ENCODE assay signal across 8 cellular contexts in genomic region chr2:70947556-70948184, GRCh38. TPM values are rescaled to one million over a fixed set of nuclear protein-coding genes. Genes with fewer than 3 reads are reported as not detected.
DNase-seq lines count a peak whose midpoint lies in the region; ATAC-seq, FAIRE-seq and TF ChIP-seq lines count a peak whose summit lies in the region.

No MANE protein-coding gene starts in this region.

- no peak for TF ChIP-seq CTCF in AG04450 (IDR thresholded peaks at IDR 0.05; ENCODE audit: low read depth, low read length)

- peak; percentile 71 for FAIRE-seq in HTR-8/SVneo (lab: Jason Lieb, UNC)

- ATAC-seq in left lobe of liver, result no peak

- POLR2A ChIA-PET in AG04450 (lab: Yijun Ruan, JAX), result interaction anchor here (1.7 kb wide), 1 partner anchor 18 kb away, joined by 5 read pairs; no protein-coding TSS in a partner anchor

- no peaks in the 10 kb centered on the region for H3K9me3 ChIP-seq in AG04450 (ENCODE audit: control insufficient read depth, insufficient read depth, low read length)

- peak overlapping the region; percentile 54 for H3K4me3 ChIP-seq in AG04450 (ENCODE audit: low read depth, low read length)

- H3K36me3 Mint-ChIP-seq in activated T-helper 2 cell treated with anti-CD3 and anti-CD28 coated beads, Interferon-gamma antibody, Interleukin-2, Interleukin-4, amounts not matched to agents 10 μg/mL and 5 μg/mL and 100 μg/mL, durations not matched to agents 14 hours and 24 hours and 36 hours (ENCODE audit: low read depth), result no peaks in the 10 kb centered on the region

- no peaks in the 10 kb centered on the region for H3K9me3 Mint-ChIP-seq in activated T-helper 2 cell treated with anti-CD3 and anti-CD28 coated beads, Interferon-gamma antibody, Interleukin-2, Interleukin-4, amounts not matched to agents 10 μg/mL and 5 μg/mL and 100 μg/mL, durations not matched to agents 14 hours and 24 hours and 36 hours

- H3K27me3 Mint-ChIP-seq in activated T-helper 2 cell treated with anti-CD3 and anti-CD28 coated beads, Interferon-gamma antibody, Interleukin-2, Interleukin-4, amounts not matched to agents 10 μg/mL and 5 μg/mL and 100 μg/mL, durations not matched to agents 14 hours and 24 hours and 36 hours (ENCODE audit: low read depth), result peaks cover 22% of the 10 kb centered on the region

- peak overlapping the region; percentile 56 for H3K4me3 Mint-ChIP-seq in activated T-helper 2 cell treated with anti-CD3 and anti-CD28 coated beads, Interferon-gamma antibody, Interleukin-2, Interleukin-4, amounts not matched to agents 10 μg/mL and 5 μg/mL and 100 μg/mL, durations not matched to agents 14 hours and 24 hours and 36 hours (ENCODE audit: low read depth)

- peak overlapping the region; percentile 31 for H3K27ac ChIP-seq in AG04450 (ENCODE audit: low read depth, low read length)

- H3K4me1 Mint-ChIP-seq in activated T-helper 2 cell treated with anti-CD3 and anti-CD28 coated beads, Interferon-gamma antibody, Interleukin-2, Interleukin-4, amounts not matched to agents 10 μg/mL and 5 μg/mL and 100 μg/mL, durations not matched to agents 14 hours and 24 hours and 36 hours (ENCODE audit: low read depth), result peaks cover 15% of the 10 kb centered on the region

- CTCF ChIA-PET in AG04450 (lab: Charles Lee), result interaction anchor here (0.5 to 3.9 kb wide), 42 partner anchors 9 to 645 kb away, joined by 3 to 205 read pairs (median 5); partner anchors contain the start of genes ATP6V1B1, CD207 and FAM136A

- no peak overlapping the region for H3K27ac Mint-ChIP-seq in activated T-helper 2 cell treated with anti-CD3 and anti-CD28 coated beads, Interferon-gamma antibody, Interleukin-2, Interleukin-4, amounts not matched to agents 10 μg/mL and 5 μg/mL and 100 μg/mL, durations not matched to agents 14 hours and 24 hours and 36 hours

- intact Hi-C loops in activated T-helper 2 cell treated with anti-CD3 and anti-CD28 coated beads, Interferon-gamma antibody, Interleukin-2, Interleukin-4, amounts not matched to agents 10 μg/mL and 5 μg/mL and 100 μg/mL, durations not matched to agents 14 hours and 24 hours and 36 hours (cut with micrococcal nuclease), result loop anchor here (1.0 to 10.0 kb wide), 4 partner anchors 77 to 293 kb away; no protein-coding TSS in a partner anchor

- no peaks in the 10 kb centered on the region for H3K27me3 ChIP-seq in AG04450 (ENCODE audit: control insufficient read depth, insufficient read depth, low read length)

- DNase-seq in AG04450 (ENCODE audit: low read depth, low spot score) (peak; percentile 20), HTR-8/SVneo (ENCODE audit: insufficient read length, low spot score) (peak; percentile 42), left lobe of liver (ENCODE audit: low spot score) (peak; percentile 37), germinal center (ENCODE audit: low spot score) (no peak), MV-4-11 (lab: John Stamatoyannopoulos, UW) (no peak), NCI-H2107 treated with DMSO at 0.1 percent for 48 hours (lab: John Stamatoyannopoulos, UW; ENCODE audit: unreplicated experiment) (no peak)
- DNase-seq in activated T-helper 2 cell treated with anti-CD3 and anti-CD28 coated beads, Interferon-gamma antibody, Interleukin-2, Interleukin-4, amounts not matched to agents 10 μg/mL and 5 μg/mL and 100 μg/mL, durations not matched to agents 14 hours and 24 hours and 36 hours (ENCODE audit: low spot score), result no peak
- no peak for DNase-seq in central memory CD4-positive, alpha-beta T cell

RNA-seq across cellular contexts. Expression of gene ATP6V1B1, which starts 12.0 kb away (rescaled TPM):
- 0.57 and 0.82 TPM in 2 replicates for polyA plus RNA-seq in AG04450 (2011; rRNA removed)
- polyA minus RNA-seq in AG04450 (2011; rRNA and poly(A)+ RNA removed), result 1.0 and 1.7 TPM in 2 replicates
- total RNA-seq in activated T-helper 2 cell treated with anti-CD3 and anti-CD28 coated beads, Interferon-gamma antibody, Interleukin-2, Interleukin-4, amounts not matched to agents 10 μg/mL and 5 μg/mL and 100 μg/mL, durations not matched to agents 14 hours and 24 hours and 36 hours, result not detected in 2 replicates
- total RNA-seq in left lobe of liver, result not detected

RNA-seq across cellular contexts. Expression of gene ANKRD53, which starts 30.8 kb away (rescaled TPM):
- 0.72 and 1.1 TPM in 2 replicates for polyA plus RNA-seq in AG04450 (2011; rRNA removed)
- polyA minus RNA-seq in AG04450 (2011; rRNA and poly(A)+ RNA removed), result 2.1 and 3.6 TPM in 2 replicates
- not detected in 2 replicates for total RNA-seq in activated T-helper 2 cell treated with anti-CD3 and anti-CD28 coated beads, Interferon-gamma antibody, Interleukin-2, Interleukin-4, amounts not matched to agents 10 μg/mL and 5 μg/mL and 100 μg/mL, durations not matched to agents 14 hours and 24 hours and 36 hours
- 0.35 TPM for total RNA-seq in left lobe of liver

RNA-seq across cellular contexts. Expression of gene TEX261, which starts 47.0 kb away (rescaled TPM):
- 106 and 119 TPM in 2 replicates for polyA plus RNA-seq in AG04450 (2011; rRNA removed)
- 94.7 and 123 TPM in 2 replicates for polyA minus RNA-seq in AG04450 (2011; rRNA and poly(A)+ RNA removed)
- 67.9 and 68.8 TPM in 2 replicates for total RNA-seq in activated T-helper 2 cell treated with anti-CD3 and anti-CD28 coated beads, Interferon-gamma antibody, Interleukin-2, Interleukin-4, amounts not matched to agents 10 μg/mL and 5 μg/mL and 100 μg/mL, durations not matched to agents 14 hours and 24 hours and 36 hours
- total RNA-seq in left lobe of liver, result 36.4 TPM

RNA-seq across cellular contexts. Expression of gene VAX2, which starts 47.3 kb away (rescaled TPM):
- polyA plus RNA-seq in AG04450 (2011; rRNA removed), result 0.83 and 1.3 TPM in 2 replicates
- polyA minus RNA-seq in AG04450 (2011; rRNA and poly(A)+ RNA removed), result 0.56 and 0.64 TPM in 2 replicates
- not detected in 2 replicates for total RNA-seq in activated T-helper 2 cell treated with anti-CD3 and anti-CD28 coated beads, Interferon-gamma antibody, Interleukin-2, Interleukin-4, amounts not matched to agents 10 μg/mL and 5 μg/mL and 100 μg/mL, durations not matched to agents 14 hours and 24 hours and 36 hours
- not detected for total RNA-seq in left lobe of liver

Comparison
In these comparisons a context has a peak if more than half of its experiments do, and no peak if none do; other contexts are left out.
1. DNase-seq: peak in AG04450 (single experiment), HTR-8/SVneo (single experiment) and left lobe of liver (single experiment); none in activated T-helper 2 cell treated with anti-CD3 and anti-CD28 coated beads, Interferon-gamma antibody, Interleukin-2, Interleukin-4, amounts not matched to agents 10 μg/mL and 5 μg/mL and 100 μg/mL, durations not matched to agents 14 hours and 24 hours and 36 hours (single experiment), germinal center (single experiment), MV-4-11 (single experiment), NCI-H2107 treated with DMSO at 0.1 percent for 48 hours (single experiment) and central memory CD4-positive, alpha-beta T cell (single experiment).